In genomic region chr22:49308300-49308699, GRCh38 we compare ENCODE assay signal across 20 cellular contexts.
"Had no signal": no experiment of that assay in that cellular context is flagged by ENCODE, and none has a peak within 500 bp of the region (broad histone marks: within the 10 kb centered on the region; RNA-seq: fewer than 3 reads in every experiment).

No MANE protein-coding gene starts in this region.

- H3K4me3 ChIP-seq: dorsolateral prefrontal cortex, gastroesophageal sphincter, heart right ventricle, mucosa of descending colon, pancreas, SK-N-MC, transverse colon had no signal

- H3K27ac ChIP-seq: dorsolateral prefrontal cortex, gastroesophageal sphincter, heart right ventricle, pancreas, transverse colon had no signal

- H3K27ac Mint-ChIP-seq: activated CD4-positive, alpha-beta memory T cell treated with anti-CD3 and anti-CD28 coated beads, Interleukin-2, amount 10 ng/mL, durations not matched to agents 7 days and 5 days; activated naive CD4-positive, alpha-beta T cell treated with anti-CD3 and anti-CD28 coated beads, Interleukin-2, amount 50 U/mL, for 72 hours; immature natural killer cell; memory B cell had no signal

- H3K4me1 ChIP-seq: heart right ventricle, pancreas had no signal

- H3K36me3 ChIP-seq: gastroesophageal sphincter, heart right ventricle, pancreas, transverse colon had no signal

- H3K4me3 Mint-ChIP-seq: activated CD4-positive, alpha-beta memory T cell treated with anti-CD3 and anti-CD28 coated beads, Interleukin-2, amount 10 ng/mL, durations not matched to agents 7 days and 5 days; activated T-cell treated with anti-CD3 and anti-CD28 coated beads, Interleukin-2, amount 50 U/mL, for 4 hours; immature natural killer cell; memory B cell; naive B cell had no signal

- DNase-seq: activated CD4-positive, alpha-beta memory T cell treated with anti-CD3 and anti-CD28 coated beads, Interleukin-2, amount 10 ng/mL, durations not matched to agents 7 days and 5 days; activated CD4-positive, alpha-beta T cell treated with anti-CD3 and anti-CD28 coated beads for 4 hours; activated gamma-delta T cell treated with Interleukin-2 at 50 U/mL for 16 hours; activated T-cell treated with anti-CD3 and anti-CD28 coated beads, Interleukin-2, amount 50 U/mL, for 4 hours; amniotic stem cell; heart right ventricle; immature natural killer cell; mucosa of descending colon; naive B cell; stimulated activated CD4-positive, alpha-beta T cell treated with anti-CD3 and anti-CD28 coated beads, Interleukin-12 subunit alpha, Interleukin-12 subunit beta, amount 100 ng/mL, for 4 hours; stimulated activated CD4-positive, alpha-beta T cell treated with anti-CD3 and anti-CD28 coated beads, Interleukin-1b, Interleukin-23, amount 100 ng/mL, for 48 hours; stimulated activated naive CD4-positive, alpha-beta T cell treated with Interleukin-2 at 50 U/mL for 16 hours; substantia nigra had no signal

- H3K9me3 Mint-ChIP-seq: activated CD4-positive, alpha-beta memory T cell treated with anti-CD3 and anti-CD28 coated beads, Interleukin-2, amount 10 ng/mL, durations not matched to agents 7 days and 5 days; activated naive CD4-positive, alpha-beta T cell treated with anti-CD3 and anti-CD28 coated beads, Interleukin-2, amount 50 U/mL, for 72 hours; activated T-cell treated with anti-CD3 and anti-CD28 coated beads, Interleukin-2, amount 50 U/mL, for 4 hours; immature natural killer cell; memory B cell had no signal

- H3K4me1 Mint-ChIP-seq: activated CD4-positive, alpha-beta memory T cell treated with anti-CD3 and anti-CD28 coated beads, Interleukin-2, amount 10 ng/mL, durations not matched to agents 7 days and 5 days; immature natural killer cell; memory B cell; naive B cell had no signal

- FAIRE-seq: pancreas had no signal

- H3K9me3 ChIP-seq: gastroesophageal sphincter, heart right ventricle, mucosa of descending colon, pancreas, transverse colon had no signal

- H3K36me3 Mint-ChIP-seq: activated naive CD4-positive, alpha-beta T cell treated with anti-CD3 and anti-CD28 coated beads, Interleukin-2, amount 50 U/mL, for 72 hours; immature natural killer cell; memory B cell; naive B cell had no signal

- ATAC-seq: activated naive CD4-positive, alpha-beta T cell treated with anti-CD3 and anti-CD28 coated beads, Interleukin-2, amount 50 U/mL, for 72 hours; activated T-cell treated with anti-CD3 and anti-CD28 coated beads, Interleukin-2, amount 50 U/mL, for 4 hours; gastroesophageal sphincter; heart right ventricle; mucosa of descending colon; pancreas had no signal
